Comparison of ENCODE assay signal across 12 cellular contexts in genomic region chr11:32056445-32056844, GRCh38. TPM values are rescaled to one million over a fixed set of nuclear protein-coding genes. Genes with fewer than 3 reads are reported as not detected.
DNase-seq lines count a peak whose midpoint lies in the region; ATAC-seq and TF ChIP-seq lines count a peak whose summit lies in the region.
"Had no signal": no experiment of that assay in that cellular context is flagged by ENCODE, and none has a peak within 500 bp of the region (broad histone marks: within the 10 kb centered on the region; RNA-seq: fewer than 3 reads in every experiment).

No MANE protein-coding gene starts in this region.

- DNase-seq in AG10803 (ENCODE audit: low read depth) (peak; percentile 97), HCEC 1CT (peak; percentile 12), SK-MEL-5 (ENCODE audit: low read depth, low spot score) (peak; percentile 49), fibroblast of peridontal ligament (ENCODE audit: extremely low read depth) (peak; percentile 90), DMS 273 treated with DMSO at 0.1 percent for 48 hours (lab: John Stamatoyannopoulos, UW) (no peak)
- no peak for DNase-seq in stimulated activated CD4-positive, alpha-beta T cell treated with anti-CD3 and anti-CD28 coated beads, Interleukin-12 subunit alpha, Interleukin-12 subunit beta, amount 100 ng/mL, for 4 hours
- no peak for DNase-seq in stimulated activated naive CD4-positive, alpha-beta T cell treated with Interleukin-2 at 50 U/mL for 16 hours (lab: John Stamatoyannopoulos, UW)
- DNase-seq: activated effector memory CD4-positive, alpha-beta T cell treated with Interleukin-2 at 50 U/mL for 16 hours; hypothalamus; psoas muscle; Right ventricle myocardium superior had no signal

- no peak overlapping the region for H3K4me3 ChIP-seq in AG10803 (ENCODE audit: low read length)
- H3K4me3 ChIP-seq: psoas muscle had no signal

- TF ChIP-seq CTCF in AG10803 (conservative IDR thresholded peaks at IDR 0.05; ENCODE audit: low read length), result no peak

- in situ Hi-C loops in SK-MEL-5 (cut with HindIII; ENCODE audit: low pct_unique_long_range_greater_than_20kb, low sequenced_read_pairs), result no loop called here

- ATAC-seq in HG02678 (IDR thresholded peaks at IDR 0.05; ENCODE audit: unreplicated experiment), result no peak
- ATAC-seq: psoas muscle had no signal

RNA-seq across cellular contexts. Expression of gene RCN1, which starts 34.4 kb away (rescaled TPM):
- total RNA-seq in SK-MEL-5 (2014; rRNA removed; shearing (Covaris generic)), result 214 and 228 TPM in 2 replicates
- polyA plus RNA-seq in SK-MEL-5 (2015; cell fraction: cytosol; rRNA removed), result 316 and 331 TPM in 2 replicates
- 102 and 111 TPM in 2 replicates for polyA plus RNA-seq in SK-MEL-5 (2015; cell fraction: nucleus; rRNA removed)

Comparison
In these comparisons a context has a peak if more than half of its experiments do, and no peak if none do; other contexts are left out.
1. DNase-seq: peak in AG10803 (single experiment), HCEC 1CT (single experiment), SK-MEL-5 (single experiment) and fibroblast of peridontal ligament (single experiment); none in stimulated activated CD4-positive, alpha-beta T cell treated with anti-CD3 and anti-CD28 coated beads, Interleukin-12 subunit alpha, Interleukin-12 subunit beta, amount 100 ng/mL, for 4 hours (single experiment), DMS 273 treated with DMSO at 0.1 percent for 48 hours (single experiment) and stimulated activated naive CD4-positive, alpha-beta T cell treated with Interleukin-2 at 50 U/mL for 16 hours (single experiment).